In the genomic region with DNA sequence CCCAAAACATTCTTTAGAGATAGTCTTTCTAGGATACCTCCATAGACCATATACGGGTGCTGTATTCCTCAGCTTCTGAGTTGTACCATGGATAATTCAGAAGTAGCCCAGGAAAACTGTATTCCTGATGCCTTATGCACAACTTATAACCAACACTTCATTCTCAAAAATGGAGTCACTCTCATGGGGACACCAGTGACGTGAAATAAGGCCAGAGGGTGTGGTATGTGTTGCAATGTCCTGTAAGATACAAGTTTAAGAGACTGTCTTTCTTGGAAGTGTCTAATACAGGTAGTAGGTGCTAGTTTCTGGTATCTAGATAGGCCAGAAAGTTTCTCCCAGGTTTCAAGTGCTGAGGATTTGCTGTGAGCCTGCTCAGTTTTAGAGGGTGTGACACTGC, we compare ENCODE assay signal across 17 cellular contexts. TPM values are rescaled to one million over a fixed set of nuclear protein-coding genes. Genes with fewer than 3 reads are reported as not detected.
DNase-seq lines count a peak whose midpoint lies in the region; ATAC-seq, FAIRE-seq and TF ChIP-seq lines count a peak whose summit lies in the region.
"Had no signal": no experiment of that assay in that cellular context is flagged by ENCODE, and none has a peak within 500 bp of the region (broad histone marks: within the 10 kb centered on the region; RNA-seq: fewer than 3 reads in every experiment).

No MANE protein-coding gene starts in this region.

- peaks cover 18% of the 10 kb centered on the region for H3K4me1 Mint-ChIP-seq in activated CD4-positive, alpha-beta memory T cell treated with anti-CD3 and anti-CD28 coated beads for 36 hours (ENCODE audit: low read depth)
- peaks cover 33% of the 10 kb centered on the region for H3K4me1 Mint-ChIP-seq in activated CD4-positive, alpha-beta memory T cell treated with anti-CD3 and anti-CD28 coated beads, Interleukin-2, amount 10 ng/mL, durations not matched to agents 7 days and 5 days
- H3K4me1 Mint-ChIP-seq: H9 had no signal

- TF ChIP-seq RAD21 in HepG2 (CRISPR knock-in tag; IDR thresholded peaks at IDR 0.05) (no peak), K562 (CRISPR knock-in tag; conservative IDR thresholded peaks at IDR 0.05 in 1 of 2, IDR thresholded peaks at IDR 0.05 in 1 of 2) (no peak)

- H4K20me1 ChIP-seq in HepG2 (ENCODE audit: insufficient read depth, low read length) (peaks cover 56% of the 10 kb centered on the region), K562 (replicated peaks; ENCODE audit: control insufficient read depth, insufficient read depth, low read length) (no peaks in the 10 kb centered on the region)

- BruUV-seq in HepG2 (replicated peaks; lab: Mats Ljungman, UMichigan) (no TSS peak), K562 (replicated peaks; lab: Mats Ljungman, UMichigan) (no TSS peak)

- H3K4me3 ChIP-seq in HepG2 (replicated peaks in 1 of 3; ENCODE audit: insufficient read depth in 1 of 3, low read depth in 2 of 3, low read length in 3 of 3) (no peak overlapping the region), right lobe of liver (no peak overlapping the region), K562 (no peak overlapping the region)

- no peaks in the 10 kb centered on the region for H3K79me2 ChIP-seq in HepG2 (ENCODE audit: insufficient read depth, low read length)
- H3K79me2 ChIP-seq in K562 (ENCODE audit: control insufficient read depth, insufficient read depth, low read length) = no peaks in the 10 kb centered on the region

- intact Hi-C loops in activated CD4-positive, alpha-beta memory T cell treated with anti-CD3 and anti-CD28 coated beads for 36 hours (cut with micrococcal nuclease) = no loop called here
- intact Hi-C loops in HepG2 (cut with micrococcal nuclease; ENCODE audit: unreplicated experiment) (loop anchor here (5.0 kb wide), 1 partner anchor 233 kb away; no protein-coding TSS in a partner anchor), right lobe of liver (cut with DNase I) (no loop called here), K562 (cut with micrococcal nuclease) (loop anchor here (5.0 kb wide), 1 partner anchor 458 kb away; no protein-coding TSS in a partner anchor)

- in situ Hi-C loops in HepG2 (cut with HindIII; ENCODE audit: extremely low pct_ligation_motif_present, low pct_unique_long_range_greater_than_20kb) (no loop called here), K562 (cut with MboI) (loop anchor here (10.0 kb wide), 1 partner anchor 230 kb away; no protein-coding TSS in a partner anchor)

- no peak overlapping the region for H3K27ac ChIP-seq in HepG2 (ENCODE audit: extremely low read length, insufficient read depth, low read length)
- no peak overlapping the region for H3K27ac ChIP-seq in right lobe of liver
- no peak overlapping the region for H3K27ac ChIP-seq in K562 (ENCODE audit: extremely low read depth, low read depth, low read length)

- no peaks in the 10 kb centered on the region for H3K9me3 Mint-ChIP-seq in activated CD4-positive, alpha-beta memory T cell treated with anti-CD3 and anti-CD28 coated beads for 36 hours
- H3K9me3 Mint-ChIP-seq in activated CD4-positive, alpha-beta memory T cell treated with anti-CD3 and anti-CD28 coated beads, Interleukin-2, amount 10 ng/mL, durations not matched to agents 7 days and 5 days = no peaks in the 10 kb centered on the region
- H3K9me3 Mint-ChIP-seq: H9 had no signal

- H3K36me3 ChIP-seq in HepG2 (replicated peaks in 1 of 2; ENCODE audit: control insufficient read depth in 1 of 2, insufficient read depth in 2 of 2, low read length in 2 of 2) (peaks cover 27 to 92% of the 10 kb centered on the region in 2 experiments), right lobe of liver (peaks cover 0 to 16% (median 7%) of the 10 kb centered on the region in 4 donors), K562 (ENCODE audit: control insufficient read depth, insufficient read depth, low read length) (peaks cover 32% of the 10 kb centered on the region; the same call in 2 of the 3 replicates)

- H2AFZ ChIP-seq in HepG2 (ENCODE audit: low read length) (no peak overlapping the region), K562 (ENCODE audit: low read depth, low read length) (no peak overlapping the region)

- ATAC-seq in HepG2 (peak; percentile 5; the same call in 2 of the 3 replicates), right lobe of liver (no peak), K562 (peak; percentile 56)

- H3K4me3 Mint-ChIP-seq in activated CD4-positive, alpha-beta memory T cell treated with anti-CD3 and anti-CD28 coated beads for 36 hours = no peak overlapping the region
- H3K4me3 Mint-ChIP-seq in activated CD4-positive, alpha-beta memory T cell treated with anti-CD3 and anti-CD28 coated beads, Interleukin-2, amount 10 ng/mL, durations not matched to agents 7 days and 5 days = no peak overlapping the region
- H3K4me3 Mint-ChIP-seq: H9 had no signal

- peaks cover 27% of the 10 kb centered on the region for H3K36me3 Mint-ChIP-seq in activated CD4-positive, alpha-beta memory T cell treated with anti-CD3 and anti-CD28 coated beads for 36 hours
- peaks cover 64% of the 10 kb centered on the region for H3K36me3 Mint-ChIP-seq in activated CD4-positive, alpha-beta memory T cell treated with anti-CD3 and anti-CD28 coated beads, Interleukin-2, amount 10 ng/mL, durations not matched to agents 7 days and 5 days (ENCODE audit: low read depth)

- WGBS in HepG2 (ENCODE audit: low lambda C conversion rate) = 100% methylated on average over 2 of the region's 2 CpGs
- 79% methylated on average over 2 of the region's 2 CpGs for WGBS in right lobe of liver (ENCODE audit: insufficient coverage, low coverage, low lambda C conversion rate, missing lambda C conversion rate)
- whole genome bisulfite sequencing in K562 (ENCODE audit: insufficient coverage, low coverage, missing lambda C conversion rate) = 57% methylated on average over 2 of the region's 2 CpGs

- H3K27me3 ChIP-seq in HepG2 (ENCODE audit: control insufficient read depth in 1 of 2, insufficient read depth in 2 of 2, low read length in 2 of 2) (no peaks in the 10 kb centered on the region), right lobe of liver (no peaks in the 10 kb centered on the region), K562 (ENCODE audit: control insufficient read depth in 2 of 2, insufficient read depth in 2 of 2, low read length in 2 of 2) (no peaks in the 10 kb centered on the region)

- H3K9me1 ChIP-seq in K562 (ENCODE audit: control insufficient read depth, insufficient read depth, low read length) = no peaks in the 10 kb centered on the region

- CTCF ChIA-PET in activated CD4-positive, alpha-beta memory T cell treated with anti-CD3 and anti-CD28 coated beads for 36 hours (lab: Charles Lee) = interaction anchor here (1.7 kb wide), 1 partner anchor 229 kb away, joined by 6 read pairs; no protein-coding TSS in a partner anchor
- CTCF ChIA-PET in activated CD4-positive, alpha-beta memory T cell treated with anti-CD3 and anti-CD28 coated beads, Interleukin-2, amount 10 ng/mL, durations not matched to agents 7 days and 5 days (lab: Charles Lee) = interaction anchor here (1.1 kb wide), 1 partner anchor 229 kb away, joined by 3 read pairs; no protein-coding TSS in a partner anchor
- CTCF ChIA-PET in HepG2 (lab: Yijun Ruan, JAX; ENCODE audit: low intra/inter-chr PET ratio, low total read pairs) (no interaction called here), K562 (lab: Yijun Ruan, JAX; ENCODE audit: low intra/inter-chr PET ratio) (no interaction called here)

- no peaks in the 10 kb centered on the region for H3K9me3 ChIP-seq in HepG2 (ENCODE audit: low read length)
- H3K9me3 ChIP-seq in right lobe of liver = no peaks in the 10 kb centered on the region
- H3K9me3 ChIP-seq in K562 (replicated peaks; ENCODE audit: control insufficient read depth, insufficient read depth, low read depth, low read length) = no peaks in the 10 kb centered on the region

- H3K4me2 ChIP-seq in HepG2 (ENCODE audit: low read depth, low read length) (no peak overlapping the region), K562 (ENCODE audit: insufficient read depth, low read length) (no peak overlapping the region)

- POLR2A ChIA-PET in activated CD4-positive, alpha-beta memory T cell treated with anti-CD3 and anti-CD28 coated beads for 36 hours (lab: Charles Lee) = interaction anchor here (1.0 kb wide), 1 partner anchor 9 kb away, joined by 3 read pairs; no protein-coding TSS in a partner anchor
- POLR2A ChIA-PET in activated CD4-positive, alpha-beta memory T cell treated with anti-CD3 and anti-CD28 coated beads, Interleukin-2, amount 10 ng/mL, durations not matched to agents 7 days and 5 days (lab: Charles Lee) = no interaction called here
- POLR2A ChIA-PET in HepG2 (lab: Yijun Ruan, JAX) (no interaction called here), K562 (lab: Yijun Ruan, JAX) (interaction anchor here (0.9 kb wide), 1 partner anchor 10 kb away, joined by 3 read pairs; no protein-coding TSS in a partner anchor)

- peak overlapping the region; percentile 38 for H3K27ac Mint-ChIP-seq in activated CD4-positive, alpha-beta memory T cell treated with anti-CD3 and anti-CD28 coated beads for 36 hours
- H3K27ac Mint-ChIP-seq in activated CD4-positive, alpha-beta memory T cell treated with anti-CD3 and anti-CD28 coated beads, Interleukin-2, amount 10 ng/mL, durations not matched to agents 7 days and 5 days = no peak overlapping the region
- H3K27ac Mint-ChIP-seq: H9 had no signal

- no peak for FAIRE-seq in HepG2 (lab: Jason Lieb, UNC)
- no peak for FAIRE-seq in K562 (lab: Jason Lieb, UNC)
- FAIRE-seq: A204.1, D721Med had no signal

- no peak for DNase-seq in activated CD4-positive, alpha-beta memory T cell treated with anti-CD3 and anti-CD28 coated beads for 36 hours
- DNase-seq in activated CD4-positive, alpha-beta memory T cell treated with anti-CD3 and anti-CD28 coated beads, Interleukin-2, amount 10 ng/mL, durations not matched to agents 7 days and 5 days = no peak
- DNase-seq in HepG2 (ENCODE audit: low spot score) (no peak), right lobe of liver (no peak), K562 (ENCODE audit: extremely low read depth in 1 of 4, low spot score in 3 of 4) (no peak), epidermal melanocyte (ENCODE audit: insufficient read length, low spot score) (no peak), GF-D8 (lab: John Stamatoyannopoulos, UW) (no peak)
- DNase-seq in stimulated activated CD8-positive, alpha-beta memory T cell treated with anti-CD3 and anti-CD28 coated beads, Interleukin-4, amount 100 ng/mL, for 48 hours = no peak
- DNase-seq: DMS79, H9, NCI-H1417 treated with DMSO at 0.1 percent for 48 hours, NCI-H1930, NCI-H226, NCI-H524, SHP77 had no signal

- H3K4me1 ChIP-seq in HepG2 (ENCODE audit: insufficient read depth, low read length) = peaks cover 52% of the 10 kb centered on the region
- H3K4me1 ChIP-seq in right lobe of liver = peaks cover 0 to 19% (median 3%) of the 10 kb centered on the region in 4 donors
- no peaks in the 10 kb centered on the region for H3K4me1 ChIP-seq in K562 (replicated peaks in 1 of 2; ENCODE audit: control insufficient read depth in 2 of 2, insufficient read depth in 2 of 2, low read length in 2 of 2)

- TF ChIP-seq EP300 in HepG2 (IDR thresholded peaks at IDR 0.05; ENCODE audit: low read depth in 2 of 2, low read length in 2 of 2) (no peak), HepG2 (CRISPR knock-in tag; IDR thresholded peaks at IDR 0.05; ENCODE audit: borderline replicate concordance) (no peak), K562 (IDR thresholded peaks at IDR 0.05; ENCODE audit: low read length) (no peak)

- no peaks in the 10 kb centered on the region for H3K27me3 Mint-ChIP-seq in activated CD4-positive, alpha-beta memory T cell treated with anti-CD3 and anti-CD28 coated beads for 36 hours
- H3K27me3 Mint-ChIP-seq in activated CD4-positive, alpha-beta memory T cell treated with anti-CD3 and anti-CD28 coated beads, Interleukin-2, amount 10 ng/mL, durations not matched to agents 7 days and 5 days = no peaks in the 10 kb centered on the region

- TF ChIP-seq POLR2A in HepG2 (IDR thresholded peaks at IDR 0.05; ENCODE audit: insufficient read depth in 1 of 2, low read depth in 2 of 2, low read length in 2 of 2) (no peak), right lobe of liver (IDR thresholded peaks at IDR 0.05) (no peak), K562 (conservative IDR thresholded peaks at IDR 0.05) (no peak)

- H3K9ac ChIP-seq in HepG2 (ENCODE audit: insufficient read depth, low read depth, low read length) (no peak overlapping the region), K562 (ENCODE audit: insufficient read depth in 1 of 2, low read depth in 2 of 2, low read length in 2 of 2) (no peak overlapping the region)

- no peak for TF ChIP-seq CTCF in HepG2 (CRISPR knock-in tag; IDR thresholded peaks at IDR 0.05)
- no peak for TF ChIP-seq CTCF in right lobe of liver (IDR thresholded peaks at IDR 0.05)
- no peak for TF ChIP-seq CTCF in K562 (IDR thresholded peaks at IDR 0.05 in 2 of 3, conservative IDR thresholded peaks at IDR 0.05 in 1 of 3; ENCODE audit: insufficient read depth in 2 of 3, low read depth in 1 of 3, low read length in 3 of 3)

RNA-seq across cellular contexts. Expression of a gene that starts 36.1 kb away (rescaled TPM):
- total RNA-seq in activated CD4-positive, alpha-beta memory T cell treated with anti-CD3 and anti-CD28 coated beads for 36 hours = 100 to 1,000 TPM; 102 to 107 TPM
- 100 to 1,000 TPM; 102 TPM for total RNA-seq in activated CD4-positive, alpha-beta memory T cell treated with anti-CD3 and anti-CD28 coated beads, Interleukin-2, amount 10 ng/mL, durations not matched to agents 7 days and 5 days
- total RNA-seq in HepG2 (2016; rRNA removed; fragmentation: Illumina TruSeq; extraction: Trizol) = 201 and 272 TPM in 2 replicates
- 111 and 117 TPM in 2 replicates for total RNA-seq in HepG2 (2016; cell fraction: cytosol; rRNA removed; fragmentation: Illumina TruSeq; extraction: Trizol; ENCODE audit: low read depth)
- 197 and 297 TPM in 2 replicates for total RNA-seq in HepG2 (2016; cell fraction: insoluble cytoplasmic fraction; rRNA removed; fragmentation: Illumina TruSeq; extraction: Trizol)
- total RNA-seq in HepG2 (2016; cell fraction: membrane; rRNA removed; fragmentation: Illumina TruSeq; extraction: Trizol) = 232 and 238 TPM in 2 replicates
- 71.7 and 82.5 TPM in 2 replicates for total RNA-seq in HepG2 (2016; cell fraction: nucleus; rRNA removed; fragmentation: Illumina TruSeq; extraction: Trizol)
- polyA plus RNA-seq in HepG2 (2011; rRNA removed) = 122 and 155 TPM in 2 replicates
- polyA plus RNA-seq in HepG2 (2011; cell fraction: cytosol; rRNA removed) = 137 and 167 TPM in 2 replicates
- polyA plus RNA-seq in HepG2 (2011; cell fraction: nucleus; rRNA removed) = 30.5 and 38.2 TPM in 2 replicates
- 187 and 191 TPM in 2 replicates for polyA plus RNA-seq in HepG2 (2012)
- 119 TPM in 2 replicates for polyA plus RNA-seq in HepG2 (2016; cell fraction: cytosol; fragmentation: Illumina TruSeq; extraction: Trizol; ENCODE audit: low read depth)
- 279 and 314 TPM in 2 replicates for polyA plus RNA-seq in HepG2 (2016; cell fraction: insoluble cytoplasmic fraction; fragmentation: Illumina TruSeq; extraction: Trizol; ENCODE audit: low read depth)
- polyA plus RNA-seq in HepG2 (2016; cell fraction: membrane; fragmentation: Illumina TruSeq; extraction: Trizol; ENCODE audit: low read depth) = 211 and 215 TPM in 2 replicates
- polyA plus RNA-seq in HepG2 (2016; cell fraction: nucleus; fragmentation: Illumina TruSeq; extraction: Trizol; ENCODE audit: insufficient read depth, low read depth) = 118 and 123 TPM in 2 replicates
- 66.1 and 73.1 TPM in 2 replicates for polyA minus RNA-seq in HepG2 (2011; rRNA and poly(A)+ RNA removed; ENCODE audit: low replicate concordance)
- polyA minus RNA-seq in HepG2 (2011; cell fraction: cytosol; rRNA and poly(A)+ RNA removed) = 41.1 and 44.7 TPM in 2 replicates
- 22.7 and 28.1 TPM in 2 replicates for polyA minus RNA-seq in HepG2 (2011; cell fraction: nucleus; rRNA and poly(A)+ RNA removed)
- total RNA-seq in right lobe of liver = 10 to 100 TPM; 37.5 to 97.0 (median 57.6) TPM
- 27.4 and 46.0 TPM in 2 replicates for total RNA-seq in K562 (2011; cell fraction: chromatin; rRNA removed; ENCODE audit: low replicate concordance)
- 25.0 and 27.9 TPM in 2 replicates for total RNA-seq in K562 (2011; cell fraction: nucleolus; rRNA removed)
- 63.9 and 106 TPM in 2 replicates for total RNA-seq in K562 (2011; cell fraction: nucleoplasm; rRNA removed)
- total RNA-seq in K562 (2014; rRNA removed) = 106 and 118 TPM in 2 replicates
- 166 and 174 TPM in 2 replicates for total RNA-seq in K562 (2014; rRNA removed; fragmentation: Illumina TruSeq; extraction: Trizol)
- 132 and 142 TPM in 2 replicates for total RNA-seq in K562 (2015; rRNA removed; fragmentation: Illumina TruSeq; extraction: Trizol)
- total RNA-seq in K562 (2021) = 107 and 122 TPM in 2 replicates
- polyA plus RNA-seq in K562 (2011; rRNA removed) = 163 TPM in 2 replicates
- polyA plus RNA-seq in K562 (2011; cell fraction: cytosol; rRNA removed) = 72.4 and 141 TPM in 2 replicates
- 32.2 and 59.7 TPM in 2 replicates for polyA plus RNA-seq in K562 (2011; cell fraction: nucleus; rRNA removed)
- 135 and 320 TPM in 2 replicates for polyA plus RNA-seq in K562 (2012)
- 177 TPM in 2 replicates for polyA plus RNA-seq in K562 (2014; fragmentation: Illumina TruSeq; extraction: Trizol)
- 100 to 1,000 TPM; 366 to 481 TPM for polyA plus RNA-seq in K562 (2014; fragmentation: Nextera tagmentation; extraction: Ambion mirVana)
- polyA plus RNA-seq in K562 (2014; rRNA removed) = 143 TPM in 2 replicates
- polyA minus RNA-seq in K562 (2011; rRNA and poly(A)+ RNA removed) = 72.0 and 91.7 TPM in 2 replicates
- 28.1 and 34.2 TPM in 2 replicates for polyA minus RNA-seq in K562 (2011; cell fraction: cytosol; rRNA and poly(A)+ RNA removed)
- polyA minus RNA-seq in K562 (2011; cell fraction: nucleus; rRNA and poly(A)+ RNA removed) = 14.1 and 23.3 TPM in 2 replicates

Comparison
In these comparisons a context has a peak if more than half of its experiments do, and no peak if none do; other contexts are left out.
1. ATAC-seq: peak in HepG2 (single experiment) and K562 (single experiment); none in right lobe of liver (0 of 4).
2. POLR2A ChIA-PET loops: an anchor here in activated CD4-positive, alpha-beta memory T cell treated with anti-CD3 and anti-CD28 coated beads for 36 hours (1.0 kb wide) and K562 (0.9 kb wide); none called in activated CD4-positive, alpha-beta memory T cell treated with anti-CD3 and anti-CD28 coated beads, Interleukin-2, amount 10 ng/mL, durations not matched to agents 7 days and 5 days and HepG2.
3. intact Hi-C loops: an anchor here in HepG2 (5.0 kb wide) and K562 (5.0 kb wide); none called in activated CD4-positive, alpha-beta memory T cell treated with anti-CD3 and anti-CD28 coated beads for 36 hours and right lobe of liver.
4. CTCF ChIA-PET loops: an anchor here in activated CD4-positive, alpha-beta memory T cell treated with anti-CD3 and anti-CD28 coated beads for 36 hours (1.7 kb wide) and activated CD4-positive, alpha-beta memory T cell treated with anti-CD3 and anti-CD28 coated beads, Interleukin-2, amount 10 ng/mL, durations not matched to agents 7 days and 5 days (1.1 kb wide); none called in HepG2 and K562.